1 cellular context compared by ENCODE assay signal in the genomic region with DNA sequence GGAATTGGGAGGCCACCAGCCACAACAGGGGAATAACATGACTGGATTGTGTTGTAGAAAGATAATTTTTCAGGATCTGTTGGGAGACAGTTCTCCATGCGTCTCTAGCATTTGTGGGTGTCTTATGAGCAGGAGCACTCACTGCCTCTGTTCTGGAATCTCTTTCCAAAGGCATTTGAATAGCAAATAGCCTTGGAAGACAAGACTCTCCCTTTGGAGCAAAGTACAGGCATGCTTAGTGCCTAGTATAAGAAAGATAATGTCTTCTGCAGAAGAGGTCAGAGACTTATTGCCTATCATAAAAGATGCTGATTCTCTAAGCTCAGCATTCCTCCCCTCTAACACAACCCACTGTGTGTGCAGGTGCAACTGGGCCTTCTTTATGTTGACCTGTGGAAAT.
TF ChIP-seq lines count a peak whose summit lies in the region.

No MANE protein-coding gene starts in this region.

TF ChIP-seq in K562, 482 proteins besides CTCF, POLR2A, EP300 and RAD21:
- TF ChIP-seq ESRRA (IDR thresholded peaks at IDR 0.05; ENCODE audit: borderline replicate concordance, low read depth) (no peak), MYBL2 (IDR thresholded peaks at IDR 0.05; ENCODE audit: low read depth) (no peak), MYBL2 (CRISPR knock-in tag; IDR thresholded peaks at IDR 0.05; ENCODE audit: borderline replicate concordance) (no peak), KLF13 (tag; IDR thresholded peaks at IDR 0.05; ENCODE audit: borderline replicate concordance, low read depth) (no peak), ZNF134 (CRISPR knock-in tag; conservative IDR thresholded peaks at IDR 0.05) (no peak), ZKSCAN8 (CRISPR knock-in tag; IDR thresholded peaks at IDR 0.05) (no peak), ZBTB8A (IDR thresholded peaks at IDR 0.05; ENCODE audit: partially characterized antibody) (no peak), LARP7 (IDR thresholded peaks at IDR 0.05) (no peak), POLR2G (IDR thresholded peaks at IDR 0.05; ENCODE audit: low read depth, low read length) (no peak)
- TF ChIP-seq, protein P1, sequence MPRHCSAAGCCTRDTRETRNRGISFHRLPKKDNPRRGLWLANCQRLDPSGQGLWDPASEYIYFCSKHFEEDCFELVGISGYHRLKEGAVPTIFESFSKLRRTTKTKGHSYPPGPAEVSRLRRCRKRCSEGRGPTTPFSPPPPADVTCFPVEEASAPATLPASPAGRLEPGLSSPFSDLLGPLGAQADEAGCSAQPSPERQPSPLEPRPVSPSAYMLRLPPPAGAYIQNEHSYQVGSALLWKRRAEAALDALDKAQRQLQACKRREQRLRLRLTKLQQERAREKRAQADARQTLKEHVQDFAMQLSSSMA (CRISPR knock-in tag; IDR thresholded peaks at IDR 0.05), result no peak
